1 cellular context compared by ENCODE assay signal in the genomic region with DNA sequence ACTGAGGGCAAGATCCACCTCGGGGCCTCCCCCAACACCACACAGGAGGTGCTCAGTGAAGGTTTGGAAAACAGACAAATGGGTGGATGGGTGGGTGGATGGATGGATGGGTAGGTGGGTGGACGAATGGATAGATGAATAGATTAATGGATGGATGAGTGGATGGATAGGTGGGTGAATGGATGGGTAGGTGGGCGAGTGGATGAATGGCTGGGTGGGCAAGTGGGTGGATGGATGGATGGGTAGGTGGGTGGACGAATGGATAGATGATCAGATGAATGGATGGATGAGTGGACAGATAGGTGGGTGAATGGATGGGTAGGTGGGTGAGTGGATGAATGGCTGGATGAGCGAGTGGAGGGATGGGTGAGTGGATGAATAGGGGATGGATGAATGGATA.
A peak's percentile ranks its signal among the peaks of the same experiment; 100 is the strongest.
TF ChIP-seq lines count a peak whose summit lies in the region.

No MANE protein-coding gene starts in this region.

TF ChIP-seq in GM12878, 131 proteins besides CTCF, POLR2A, EP300 and RAD21:
- TF ChIP-seq PML (IDR thresholded peaks at IDR 0.05; ENCODE audit: low read length), result peak; percentile 35; the same call in 1 of the 2 replicates
- no peak for TF ChIP-seq FOS (IDR thresholded peaks at IDR 0.05; ENCODE audit: borderline replicate concordance, extremely low read depth, insufficient read length)
- no peak for TF ChIP-seq CBX5 (IDR thresholded peaks at IDR 0.05; ENCODE audit: low read depth)
- no peak for TF ChIP-seq POLR2AphosphoS5 (IDR thresholded peaks at IDR 0.05; ENCODE audit: low read length)
